Comparison of ENCODE assay signal across 18 cellular contexts in the genomic region with DNA sequence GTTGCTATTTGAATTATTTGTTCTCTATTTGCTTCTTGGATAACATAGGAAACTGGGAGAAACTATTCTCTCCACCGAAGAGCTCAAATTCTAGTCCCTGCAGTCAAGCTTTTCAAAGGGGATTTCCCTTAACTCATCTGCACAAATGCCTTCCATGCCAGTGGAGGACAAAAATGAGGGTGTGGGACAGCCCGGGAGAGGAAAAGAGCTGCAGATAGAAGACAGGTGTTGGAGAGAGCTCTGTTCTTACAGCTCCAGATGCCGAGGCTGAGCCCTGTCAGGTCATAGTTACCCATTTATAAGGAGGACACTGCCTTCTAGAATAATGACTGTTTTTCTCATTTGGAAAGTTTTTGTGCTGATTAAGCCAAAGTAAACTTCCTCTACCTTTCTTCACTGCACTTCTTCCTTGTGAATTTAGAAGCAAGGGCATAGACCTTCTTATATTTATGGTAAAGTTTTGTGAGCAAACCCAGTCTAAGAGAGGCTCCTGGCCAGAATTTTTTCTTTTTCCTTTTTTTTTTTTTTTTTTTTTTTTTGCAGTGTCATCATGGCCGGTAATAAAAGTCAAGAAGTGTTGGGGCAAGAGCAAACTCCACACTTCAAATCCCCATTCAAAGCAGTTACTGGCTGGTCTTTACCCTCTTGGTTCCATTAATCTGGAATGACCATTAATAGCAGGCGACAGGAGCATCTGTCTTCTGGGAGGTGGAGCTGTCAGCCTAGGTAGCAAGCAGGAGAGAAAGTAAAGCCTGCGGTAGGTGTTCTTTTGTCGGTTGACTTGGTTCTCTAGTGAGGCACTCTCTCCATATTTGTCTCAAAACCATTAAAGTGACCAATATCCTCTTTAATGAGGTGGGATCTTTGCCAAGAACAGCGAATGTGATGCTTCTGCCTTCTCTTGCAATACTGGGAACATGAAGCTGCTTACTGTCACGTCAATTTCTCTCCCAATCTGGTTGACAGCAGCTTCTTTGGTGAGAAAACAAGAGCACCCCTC.
"Had no signal": no experiment of that assay in that cellular context is flagged by ENCODE, and none has a peak within 500 bp of the region (broad histone marks: within the 10 kb centered on the region; RNA-seq: fewer than 3 reads in every experiment).

No MANE protein-coding gene starts in this region.

- H3K4me1 ChIP-seq: lower lobe of right lung, prostate gland, right lobe of liver, spleen, upper lobe of right lung had no signal

- H3K27ac ChIP-seq: lower lobe of right lung, prostate gland, right lobe of liver, spleen, upper lobe of right lung had no signal

- H3K9me3 Mint-ChIP-seq: activated CD4-positive, alpha-beta memory T cell treated with anti-CD3 and anti-CD28 coated beads, Interleukin-2, amount 10 ng/mL, durations not matched to agents 7 days and 5 days; activated naive CD8-positive, alpha-beta T cell treated with anti-CD3 and anti-CD28 coated beads for 36 hours; activated T-cell treated with anti-CD3 and anti-CD28 coated beads, Interleukin-2, amount 50 U/mL, for 72 hours had no signal

- H3K36me3 ChIP-seq: lower lobe of right lung, prostate gland, right lobe of liver, spleen, upper lobe of right lung had no signal

- ATAC-seq: activated T-cell treated with anti-CD3 and anti-CD28 coated beads, Interleukin-2, amount 50 U/mL, for 72 hours; esophagus mucosa; left cardiac atrium; lower lobe of right lung; naive thymus-derived CD8-positive, alpha-beta T cell; right lobe of liver; upper lobe of right lung had no signal

- H3K9me3 ChIP-seq: lower lobe of right lung, prostate gland, right lobe of liver, spleen, upper lobe of right lung had no signal

- H3K36me3 Mint-ChIP-seq: activated naive CD8-positive, alpha-beta T cell treated with anti-CD3 and anti-CD28 coated beads for 36 hours; naive thymus-derived CD8-positive, alpha-beta T cell had no signal

- H3K4me1 Mint-ChIP-seq: activated CD4-positive, alpha-beta memory T cell treated with anti-CD3 and anti-CD28 coated beads, Interleukin-2, amount 10 ng/mL, durations not matched to agents 7 days and 5 days; activated naive CD8-positive, alpha-beta T cell treated with anti-CD3 and anti-CD28 coated beads for 36 hours; naive thymus-derived CD8-positive, alpha-beta T cell had no signal

- H3K27ac Mint-ChIP-seq: activated CD4-positive, alpha-beta memory T cell treated with anti-CD3 and anti-CD28 coated beads, Interleukin-2, amount 10 ng/mL, durations not matched to agents 7 days and 5 days; activated naive CD8-positive, alpha-beta T cell treated with anti-CD3 and anti-CD28 coated beads for 36 hours; activated T-cell treated with anti-CD3 and anti-CD28 coated beads, Interleukin-2, amount 50 U/mL, for 72 hours; naive thymus-derived CD8-positive, alpha-beta T cell had no signal

- H3K27me3 Mint-ChIP-seq: activated CD4-positive, alpha-beta memory T cell treated with anti-CD3 and anti-CD28 coated beads, Interleukin-2, amount 10 ng/mL, durations not matched to agents 7 days and 5 days had no signal

- H3K4me3 Mint-ChIP-seq: activated CD4-positive, alpha-beta memory T cell treated with anti-CD3 and anti-CD28 coated beads, Interleukin-2, amount 10 ng/mL, durations not matched to agents 7 days and 5 days; activated naive CD8-positive, alpha-beta T cell treated with anti-CD3 and anti-CD28 coated beads for 36 hours; activated T-cell treated with anti-CD3 and anti-CD28 coated beads, Interleukin-2, amount 50 U/mL, for 72 hours; naive thymus-derived CD8-positive, alpha-beta T cell had no signal

- DNase-seq: activated CD4-positive, alpha-beta memory T cell treated with anti-CD3 and anti-CD28 coated beads, Interleukin-2, amount 10 ng/mL, durations not matched to agents 7 days and 5 days; activated gamma-delta T cell treated with Interleukin-2 at 50 U/mL for 16 hours; activated naive CD8-positive, alpha-beta T cell treated with anti-CD3 and anti-CD28 coated beads for 36 hours; activated T-cell treated with anti-CD3 and anti-CD28 coated beads, Interleukin-2, amount 50 U/mL, for 72 hours; hypothalamus; left cardiac atrium; lower lobe of right lung; naive thymus-derived CD8-positive, alpha-beta T cell; occipital lobe; right lobe of liver; spleen; stimulated activated CD4-positive, alpha-beta T cell treated with anti-CD3 and anti-CD28 coated beads, Interleukin-1b, Interleukin-23, amount 100 ng/mL, for 48 hours; stimulated activated naive CD4-positive, alpha-beta T cell; substantia nigra; upper lobe of right lung had no signal

- H3K4me3 ChIP-seq: dorsolateral prefrontal cortex, lower lobe of right lung, prostate gland, right lobe of liver, spleen, upper lobe of right lung had no signal

- H3K27me3 ChIP-seq: dorsolateral prefrontal cortex, right lobe of liver, spleen, upper lobe of right lung had no signal
